In genomic region chr14:94029671-94030203, GRCh38 we compare ENCODE assay signal across 1 cellular context.
TF ChIP-seq lines count a peak whose summit lies in the region.

No MANE protein-coding gene starts in this region.

TF ChIP-seq in HCT116, 20 proteins besides CTCF, POLR2A, EP300 and RAD21 (continued from another document):
- TF ChIP-seq ZBTB33 (IDR thresholded peaks at IDR 0.05; ENCODE audit: extremely low read depth, insufficient replicate concordance, low read length) = no peak
- no peak for TF ChIP-seq ELF1 (IDR thresholded peaks at IDR 0.05; ENCODE audit: borderline replicate concordance, low read depth)
- no peak for TF ChIP-seq EGR1 (IDR thresholded peaks at IDR 0.05; ENCODE audit: low read depth)
- TF ChIP-seq ZFX (IDR thresholded peaks at IDR 0.05) = no peak
- TF ChIP-seq SIN3A (IDR thresholded peaks at IDR 0.05; ENCODE audit: low read depth) = no peak
- TF ChIP-seq CEBPB (IDR thresholded peaks at IDR 0.05; ENCODE audit: low read depth) = no peak
- no peak for TF ChIP-seq YY1 (IDR thresholded peaks at IDR 0.05; ENCODE audit: extremely low read depth, insufficient replicate concordance, low read depth, low read length)
- TF ChIP-seq CBX3 (IDR thresholded peaks at IDR 0.05; ENCODE audit: low read depth) = no peak
- no peak for TF ChIP-seq SP1 (IDR thresholded peaks at IDR 0.05; ENCODE audit: low read depth)
- TF ChIP-seq MAX (IDR thresholded peaks at IDR 0.05) = no peak
- TF ChIP-seq POLR2AphosphoS5 (IDR thresholded peaks at IDR 0.05; ENCODE audit: low read depth, low read length) = no peak
- no peak for TF ChIP-seq JUND (IDR thresholded peaks at IDR 0.05)
- no peak for TF ChIP-seq ZNF274 (IDR thresholded peaks at IDR 0.05; ENCODE audit: low read depth, low read length)
- TF ChIP-seq ATF3 (IDR thresholded peaks at IDR 0.05) = no peak
